8 cellular contexts compared by ENCODE assay signal in genomic region chr7:27156508-27156898, GRCh38. TPM values are rescaled to one million over a fixed set of nuclear protein-coding genes. Genes with fewer than 3 reads are reported as not detected.
DNase-seq lines count a peak whose midpoint lies in the region; ATAC-seq and TF ChIP-seq lines count a peak whose summit lies in the region.

Gene HOXA7, minus strand, starts transcription at chr7:27156675. Its CDS starts 130 bp downstream, at chr7:27156545.

- CTCF ChIA-PET in CD8-positive, alpha-beta T cell (lab: Charles Lee), result interaction anchor here (0.5 to 1.5 kb wide), 6 partner anchors 15 to 787 kb away, joined by 3 to 8 read pairs (median 4); no protein-coding TSS in a partner anchor
- CTCF ChIA-PET in activated CD4-positive, alpha-beta memory T cell treated with anti-CD3 and anti-CD28 coated beads, Interleukin-2, amount 10 ng/mL, durations not matched to agents 7 days and 5 days (lab: Charles Lee), result no interaction called here

- H3K36me3 ChIP-seq in CD8-positive, alpha-beta T cell (ENCODE audit: insufficient read depth, low read length), result no peaks in the 10 kb centered on the region
- H3K36me3 ChIP-seq in kidney epithelial cell (ENCODE audit: control insufficient read depth, insufficient read depth, low read length), result no peaks in the 10 kb centered on the region
- H3K36me3 ChIP-seq in thymus (ENCODE audit: control insufficient read depth, insufficient read depth), result no peaks in the 10 kb centered on the region

- no peaks in the 10 kb centered on the region for H3K9me3 ChIP-seq in CD8-positive, alpha-beta T cell (ENCODE audit: low read length)
- peaks cover 3% of the 10 kb centered on the region for H3K9me3 ChIP-seq in thymus (ENCODE audit: control insufficient read depth)

- ATAC-seq in CD8-positive, alpha-beta T cell, result no peak
- ATAC-seq in HG02571 (IDR thresholded peaks at IDR 0.05; ENCODE audit: unreplicated experiment) (no peak), GM21529 (IDR thresholded peaks at IDR 0.05; ENCODE audit: unreplicated experiment) (no peak)

- no peak within 1 kb of the TSS for H3K27ac ChIP-seq in CD8-positive, alpha-beta T cell (ENCODE audit: low read depth, low read length)
- H3K27ac ChIP-seq in thymus (ENCODE audit: low read depth), result no peak within 1 kb of the TSS

- no peak within 1 kb of the TSS for H3K27ac Mint-ChIP-seq in CD8-positive, alpha-beta T cell
- peak within 1 kb of the TSS; percentile 48 for H3K27ac Mint-ChIP-seq in activated CD4-positive, alpha-beta memory T cell treated with anti-CD3 and anti-CD28 coated beads, Interleukin-2, amount 10 ng/mL, durations not matched to agents 7 days and 5 days

- H3K4me3 ChIP-seq in CD8-positive, alpha-beta T cell (ENCODE audit: low read depth, low read length), result peak within 1 kb of the TSS; percentile 20
- H3K4me3 ChIP-seq in kidney epithelial cell (ENCODE audit: low read depth, low read length) (peak within 1 kb of the TSS; percentile 76), thymus (ENCODE audit: low read length) (peak within 1 kb of the TSS; percentile 60)

- H3K27me3 Mint-ChIP-seq in CD8-positive, alpha-beta T cell (ENCODE audit: low read depth), result peaks cover 81% of the 10 kb centered on the region
- peaks cover 88% of the 10 kb centered on the region for H3K27me3 Mint-ChIP-seq in activated CD4-positive, alpha-beta memory T cell treated with anti-CD3 and anti-CD28 coated beads, Interleukin-2, amount 10 ng/mL, durations not matched to agents 7 days and 5 days

- under 1% methylated on average over 33 of the region's 33 CpGs for WGBS in thymus

- DNase-seq in CD8-positive, alpha-beta T cell, result peak in 1 of 7 experiments; percentile 48
- DNase-seq in HuH-7.5 (ENCODE audit: low spot score), result peak; percentile 87
- no peak for DNase-seq in activated CD4-positive, alpha-beta memory T cell treated with anti-CD3 and anti-CD28 coated beads, Interleukin-2, amount 10 ng/mL, durations not matched to agents 7 days and 5 days
- DNase-seq in kidney epithelial cell (ENCODE audit: low read depth), result no peak
- no peak for DNase-seq in stimulated activated naive CD4-positive, alpha-beta T cell treated with Interleukin-2 at 50 U/mL for 16 hours (lab: John Stamatoyannopoulos, UW)

- H3K4me1 ChIP-seq in CD8-positive, alpha-beta T cell (ENCODE audit: insufficient read depth, low read length), result peaks cover 51% of the 10 kb centered on the region
- H3K4me1 ChIP-seq in thymus (ENCODE audit: control insufficient read depth, insufficient read depth, low read length), result peaks cover 30% of the 10 kb centered on the region

- intact Hi-C loops in CD8-positive, alpha-beta T cell (cut with DNase I, micrococcal nuclease), result loop anchor here in 1 of 2 experiments (2.0 to 5.0 kb wide), 2 partner anchors 16 to 1204 kb away; no protein-coding TSS in a partner anchor

- peaks cover 70% of the 10 kb centered on the region for H3K27me3 ChIP-seq in CD8-positive, alpha-beta T cell (ENCODE audit: insufficient read depth, low read length)
- H3K27me3 ChIP-seq in kidney epithelial cell (ENCODE audit: control insufficient read depth, insufficient read depth, low read length) (no peaks in the 10 kb centered on the region), thymus (ENCODE audit: control insufficient read depth, insufficient read depth) (peaks cover 94% of the 10 kb centered on the region)

- POLR2A ChIA-PET in CD8-positive, alpha-beta T cell (lab: Charles Lee), result no interaction called here
- POLR2A ChIA-PET in activated CD4-positive, alpha-beta memory T cell treated with anti-CD3 and anti-CD28 coated beads, Interleukin-2, amount 10 ng/mL, durations not matched to agents 7 days and 5 days (lab: Charles Lee), result no interaction called here

- no peak for TF ChIP-seq CTCF in CD8-positive, alpha-beta T cell (IDR thresholded peaks at IDR 0.05)
- no peak for TF ChIP-seq CTCF in kidney epithelial cell (IDR thresholded peaks at IDR 0.05; ENCODE audit: insufficient read depth, low read length, poor library complexity, severe bottlenecking)

- no peaks in the 10 kb centered on the region for H3K9me3 Mint-ChIP-seq in CD8-positive, alpha-beta T cell
- no peaks in the 10 kb centered on the region for H3K9me3 Mint-ChIP-seq in activated CD4-positive, alpha-beta memory T cell treated with anti-CD3 and anti-CD28 coated beads, Interleukin-2, amount 10 ng/mL, durations not matched to agents 7 days and 5 days

- H3K4me3 Mint-ChIP-seq in CD8-positive, alpha-beta T cell, result peak within 1 kb of the TSS; percentile 33
- H3K4me3 Mint-ChIP-seq in activated CD4-positive, alpha-beta memory T cell treated with anti-CD3 and anti-CD28 coated beads, Interleukin-2, amount 10 ng/mL, durations not matched to agents 7 days and 5 days, result peak within 1 kb of the TSS; percentile 54

- peaks cover 57% of the 10 kb centered on the region for H3K4me1 Mint-ChIP-seq in CD8-positive, alpha-beta T cell (ENCODE audit: low read depth)
- peaks cover 28% of the 10 kb centered on the region for H3K4me1 Mint-ChIP-seq in activated CD4-positive, alpha-beta memory T cell treated with anti-CD3 and anti-CD28 coated beads, Interleukin-2, amount 10 ng/mL, durations not matched to agents 7 days and 5 days

- no peaks in the 10 kb centered on the region for H3K36me3 Mint-ChIP-seq in CD8-positive, alpha-beta T cell
- H3K36me3 Mint-ChIP-seq in activated CD4-positive, alpha-beta memory T cell treated with anti-CD3 and anti-CD28 coated beads, Interleukin-2, amount 10 ng/mL, durations not matched to agents 7 days and 5 days (ENCODE audit: low read depth), result peaks cover 6% of the 10 kb centered on the region

RNA-seq across cellular contexts. Expression of gene HOXA7, which starts in this region (rescaled TPM):
- total RNA-seq in CD8-positive, alpha-beta T cell, result not detected
- total RNA-seq in activated CD4-positive, alpha-beta memory T cell treated with anti-CD3 and anti-CD28 coated beads, Interleukin-2, amount 10 ng/mL, durations not matched to agents 7 days and 5 days, result not detected
- total RNA-seq in kidney epithelial cell, result 28.8 and 34.2 TPM in 2 replicates
- 0.41 TPM for polyA plus RNA-seq in thymus

Comparison
In these comparisons a context has a peak if more than half of its experiments do, and no peak if none do; other contexts are left out.
1. RNA of gene HOXA7 (total RNA-seq): 28.8 to 34.2 TPM in kidney epithelial cell; not detected in activated CD4-positive, alpha-beta memory T cell treated with anti-CD3 and anti-CD28 coated beads, Interleukin-2, amount 10 ng/mL, durations not matched to agents 7 days and 5 days and not detected in CD8-positive, alpha-beta T cell; every median in the first group is over 10 times any median in the second.
2. H3K4me3 ChIP-seq: peak in every context shown above with its lines; median percentile 76 in kidney epithelial cell; 60 in thymus; 20 in CD8-positive, alpha-beta T cell.